ENCODE assay signal across 2 cellular contexts in genomic region chr7:37445064-37445723, GRCh38.
A peak's percentile ranks its signal among the peaks of the same experiment; 100 is the strongest.
TF ChIP-seq lines count a peak whose summit lies in the region.

No MANE protein-coding gene starts in this region.

TF ChIP-seq in liver, 16 proteins besides CTCF, POLR2A, EP300 and RAD21 (continued from another document):
- TF ChIP-seq REST (IDR thresholded peaks at IDR 0.05) (no peak), TAF1 (conservative IDR thresholded peaks at IDR 0.05) (no peak), HNF4A (conservative IDR thresholded peaks at IDR 0.05) (peak in 1 of 2 donors; percentile 28), YY1 (IDR thresholded peaks at IDR 0.05) (peak; percentile 26), RXRA (IDR thresholded peaks at IDR 0.05) (peak in 1 of 2 donors; percentile 22)
TF ChIP-seq in liver: peak in this region for 3.

TF ChIP-seq in HepG2, 621 proteins besides CTCF, POLR2A, EP300 and RAD21 (continued from another document):
- TF ChIP-seq HNF1A (IDR thresholded peaks at IDR 0.05; ENCODE audit: low read depth) (no peak), HNF1A (CRISPR knock-in tag; IDR thresholded peaks at IDR 0.05; ENCODE audit: borderline replicate concordance) (no peak), IRF2 (CRISPR knock-in tag; IDR thresholded peaks at IDR 0.05) (no peak), MLLT10 (CRISPR knock-in tag; IDR thresholded peaks at IDR 0.05) (no peak), TP53 (CRISPR knock-in tag; conservative IDR thresholded peaks at IDR 0.05) (no peak)
